Comparison of ENCODE assay signal across 9 cellular contexts in genomic region chr6:149331871-149332270, GRCh38. TPM values are rescaled to one million over a fixed set of nuclear protein-coding genes. Genes with fewer than 3 reads are reported as not detected.
A peak's percentile ranks its signal among the peaks of the same experiment; 100 is the strongest.
DNase-seq lines count a peak whose midpoint lies in the region; ATAC-seq and TF ChIP-seq lines count a peak whose summit lies in the region.
"Had no signal": no experiment of that assay in that cellular context is flagged by ENCODE, and none has a peak within 500 bp of the region (broad histone marks: within the 10 kb centered on the region; RNA-seq: fewer than 3 reads in every experiment).

No MANE protein-coding gene starts in this region.

- H3K27ac ChIP-seq in CD8-positive, alpha-beta T cell (ENCODE audit: low read depth, low read length) = no peak overlapping the region
- H3K27ac ChIP-seq in IMR-90 (ENCODE audit: insufficient read depth, low read length) (no peak overlapping the region), neutrophil (peak overlapping the region; percentile 45)

- no peaks in the 10 kb centered on the region for H3K9me3 Mint-ChIP-seq in CD8-positive, alpha-beta T cell
- no peaks in the 10 kb centered on the region for H3K9me3 Mint-ChIP-seq in activated naive CD8-positive, alpha-beta T cell treated with anti-CD3 and anti-CD28 coated beads, Interleukin-2, amount 10 ng/mL, durations not matched to agents 7 days and 5 days

- H4K5ac ChIP-seq in IMR-90 (ENCODE audit: low read depth, low read length) = no peak overlapping the region

- no peak overlapping the region for H3K27ac Mint-ChIP-seq in CD8-positive, alpha-beta T cell
- peak overlapping the region; percentile 6 for H3K27ac Mint-ChIP-seq in activated naive CD8-positive, alpha-beta T cell treated with anti-CD3 and anti-CD28 coated beads, Interleukin-2, amount 10 ng/mL, durations not matched to agents 7 days and 5 days

- no peak overlapping the region for H3K9ac ChIP-seq in IMR-90 (ENCODE audit: low read depth, low read length)

- no peaks in the 10 kb centered on the region for H3K27me3 Mint-ChIP-seq in CD8-positive, alpha-beta T cell (ENCODE audit: low read depth)
- no peaks in the 10 kb centered on the region for H3K27me3 Mint-ChIP-seq in activated naive CD8-positive, alpha-beta T cell treated with anti-CD3 and anti-CD28 coated beads, Interleukin-2, amount 10 ng/mL, durations not matched to agents 7 days and 5 days

- no peaks in the 10 kb centered on the region for H3K36me3 ChIP-seq in CD8-positive, alpha-beta T cell (ENCODE audit: insufficient read depth, low read length)
- no peaks in the 10 kb centered on the region for H3K36me3 ChIP-seq in IMR-90 (ENCODE audit: control insufficient read depth, insufficient read depth, low read length)
- H3K36me3 ChIP-seq in neutrophil = no peaks in the 10 kb centered on the region

- peaks cover 9 to 60% of the 10 kb centered on the region in 2 experiments for H3K79me1 ChIP-seq in IMR-90 (ENCODE audit: low read depth in 1 of 2, low read length in 2 of 2)

- H3K9me3 ChIP-seq in CD8-positive, alpha-beta T cell (ENCODE audit: low read length) = no peaks in the 10 kb centered on the region
- H3K9me3 ChIP-seq in IMR-90 (ENCODE audit: control insufficient read depth, insufficient read depth, low read length) = no peaks in the 10 kb centered on the region
- no peaks in the 10 kb centered on the region for H3K9me3 ChIP-seq in neutrophil
- H3K9me3 ChIP-seq: mucosa of descending colon had no signal

- no peak overlapping the region for H4K91ac ChIP-seq in IMR-90 (ENCODE audit: insufficient read depth, low read depth, low read length)

- H3K9me1 ChIP-seq in IMR-90 (ENCODE audit: insufficient read depth, low read length) = peaks cover 12% of the 10 kb centered on the region

- peak overlapping the region; percentile 27; the same call in 1 of the 2 replicates for H3K4me2 ChIP-seq in IMR-90 (ENCODE audit: low read depth, low read length)

- no peak overlapping the region; the same call in 1 of the 2 replicates for H3K18ac ChIP-seq in IMR-90 (ENCODE audit: low read depth, low read length)

- no peak overlapping the region for H2BK15ac ChIP-seq in IMR-90 (ENCODE audit: low read depth, low read length)

- TF ChIP-seq CTCF in CD8-positive, alpha-beta T cell (IDR thresholded peaks at IDR 0.05) = no peak
- TF ChIP-seq CTCF in IMR-90 (conservative IDR thresholded peaks at IDR 0.05; ENCODE audit: low read depth, low read length) (no peak), neutrophil (IDR thresholded peaks at IDR 0.05) (no peak)

- peaks cover 89% of the 10 kb centered on the region for H4K20me1 ChIP-seq in IMR-90 (ENCODE audit: insufficient read depth, low read length)

- no peak overlapping the region for H3K4me3 ChIP-seq in CD8-positive, alpha-beta T cell (ENCODE audit: low read depth, low read length)
- H3K4me3 ChIP-seq in IMR-90 (ENCODE audit: insufficient read depth, low read depth, low read length) = no peak overlapping the region
- no peak overlapping the region for H3K4me3 ChIP-seq in neutrophil (ENCODE audit: low read depth in 1 of 2, low read length in 1 of 2)
- H3K4me3 ChIP-seq: mucosa of descending colon had no signal

- H3K23ac ChIP-seq in IMR-90 (ENCODE audit: low read depth, low read length) = no peak overlapping the region

- DNase-seq in CD8-positive, alpha-beta T cell = no peak
- DNase-seq in IMR-90 (peak; percentile 12), LoVo (ENCODE audit: low spot score) (no peak)
- no peak for DNase-seq in activated naive CD8-positive, alpha-beta T cell treated with anti-CD3 and anti-CD28 coated beads, Interleukin-2, amount 10 ng/mL, durations not matched to agents 7 days and 5 days
- DNase-seq: effector CD8-positive, alpha-beta T cell; mucosa of descending colon had no signal

- intact Hi-C loops in CD8-positive, alpha-beta T cell (cut with DNase I, micrococcal nuclease) = no loop called here
- intact Hi-C loops in IMR-90 (cut with micrococcal nuclease) = no loop called here

- no peaks in the 10 kb centered on the region for H3K36me3 Mint-ChIP-seq in CD8-positive, alpha-beta T cell
- peaks cover 31% of the 10 kb centered on the region for H3K36me3 Mint-ChIP-seq in activated naive CD8-positive, alpha-beta T cell treated with anti-CD3 and anti-CD28 coated beads, Interleukin-2, amount 10 ng/mL, durations not matched to agents 7 days and 5 days

- no peak for ATAC-seq in CD8-positive, alpha-beta T cell
- no peak for ATAC-seq in IMR-90 (ENCODE audit: low read depth)
- ATAC-seq in activated naive CD8-positive, alpha-beta T cell treated with anti-CD3 and anti-CD28 coated beads, Interleukin-2, amount 10 ng/mL, durations not matched to agents 7 days and 5 days (ENCODE audit: low read depth) = no peak
- ATAC-seq in HG03457 (IDR thresholded peaks at IDR 0.05; ENCODE audit: unreplicated experiment) = no peak
- no peak for ATAC-seq in HG02623 (IDR thresholded peaks at IDR 0.05; ENCODE audit: unreplicated experiment)
- ATAC-seq: mucosa of descending colon had no signal

- 100% methylated on average over 1 of the region's 2 CpGs; no CpG with 5 or more reads in 1 of the 2 experiments for WGBS in IMR-90 (ENCODE audit: extremely low coverage in 2 of 2, insufficient read length in 1 of 2), 2 experiments

- no peak for TF ChIP-seq POLR2A in IMR-90 (IDR thresholded peaks at IDR 0.05; ENCODE audit: low read depth, low read length)

- POLR2A ChIA-PET in CD8-positive, alpha-beta T cell (lab: Charles Lee) = interaction anchor here (1.5 kb wide), 1 partner anchor 19 kb away, joined by 4 read pairs; no protein-coding TSS in a partner anchor
- POLR2A ChIA-PET in IMR-90 (lab: Charles Lee; ENCODE audit: unreplicated experiment) = no interaction called here
- POLR2A ChIA-PET in activated naive CD8-positive, alpha-beta T cell treated with anti-CD3 and anti-CD28 coated beads, Interleukin-2, amount 10 ng/mL, durations not matched to agents 7 days and 5 days (lab: Charles Lee) = no interaction called here

- no peak overlapping the region for H2BK120ac ChIP-seq in IMR-90 (ENCODE audit: low read depth, low read length)

- no peak overlapping the region for H3K56ac ChIP-seq in IMR-90 (ENCODE audit: extremely low read depth, insufficient read depth, low read length)

- no peak overlapping the region for H4K8ac ChIP-seq in IMR-90 (ENCODE audit: low read depth in 2 of 2, low read length in 2 of 2)

- dilution Hi-C loops in IMR-90 (cut with HindIII; ENCODE audit: low sequenced_read_pairs, unreplicated experiment) = no loop called here

- CTCF ChIA-PET in CD8-positive, alpha-beta T cell (lab: Charles Lee) = interaction anchor here (0.6 to 1.7 kb wide), 5 partner anchors 8 to 184 kb away, joined by 3 to 4 read pairs (median 3); no protein-coding TSS in a partner anchor
- CTCF ChIA-PET in IMR-90 (lab: Yijun Ruan, JAX) = interaction anchor here (0.7 kb wide), 1 partner anchor 220 kb away, joined by 3 read pairs; no protein-coding TSS in a partner anchor

- no peaks in the 10 kb centered on the region for H3K27me3 ChIP-seq in CD8-positive, alpha-beta T cell (ENCODE audit: insufficient read depth, low read length)
- H3K27me3 ChIP-seq in IMR-90 (ENCODE audit: control insufficient read depth, insufficient read depth, low read length) = no peaks in the 10 kb centered on the region
- no peaks in the 10 kb centered on the region for H3K27me3 ChIP-seq in neutrophil

- no peak overlapping the region for H2AK5ac ChIP-seq in IMR-90 (ENCODE audit: low read depth, low read length)

- TF ChIP-seq RAD21 in IMR-90 (IDR thresholded peaks at IDR 0.05; ENCODE audit: low read length) = no peak

- H3K4me1 Mint-ChIP-seq in CD8-positive, alpha-beta T cell (ENCODE audit: low read depth) = peaks cover 90% of the 10 kb centered on the region
- H3K4me1 Mint-ChIP-seq in activated naive CD8-positive, alpha-beta T cell treated with anti-CD3 and anti-CD28 coated beads, Interleukin-2, amount 10 ng/mL, durations not matched to agents 7 days and 5 days = peaks cover 77% of the 10 kb centered on the region

- no peak overlapping the region for H2BK20ac ChIP-seq in IMR-90 (ENCODE audit: low read depth, low read length)

- no TSS peak for BruUV-seq in IMR-90 (replicated peaks; lab: Mats Ljungman, UMichigan)

- H3K4ac ChIP-seq in IMR-90 (ENCODE audit: low read depth, low read length) = no peak overlapping the region

- H3K4me1 ChIP-seq in CD8-positive, alpha-beta T cell (ENCODE audit: insufficient read depth, low read length) = peaks cover 87% of the 10 kb centered on the region
- peaks cover 14% of the 10 kb centered on the region for H3K4me1 ChIP-seq in IMR-90 (ENCODE audit: control insufficient read depth, insufficient read depth, low read length)
- peaks cover 28 to 75% of the 10 kb centered on the region in 2 experiments for H3K4me1 ChIP-seq in neutrophil (ENCODE audit: control insufficient read depth in 1 of 2, insufficient read depth in 1 of 2, low read depth in 1 of 2, low read length in 1 of 2)

- H3K4me3 Mint-ChIP-seq in CD8-positive, alpha-beta T cell = peak overlapping the region; percentile 0
- H3K4me3 Mint-ChIP-seq in activated naive CD8-positive, alpha-beta T cell treated with anti-CD3 and anti-CD28 coated beads, Interleukin-2, amount 10 ng/mL, durations not matched to agents 7 days and 5 days = peak overlapping the region; percentile 6

- H3K14ac ChIP-seq in IMR-90 (replicated peaks; ENCODE audit: low read depth, low read length) = no peak overlapping the region

- no peak overlapping the region for H2BK5ac ChIP-seq in IMR-90 (ENCODE audit: low read depth, low read length, poor library complexity, severe bottlenecking)

- no peak overlapping the region for H2AK9ac ChIP-seq in IMR-90 (replicated peaks; ENCODE audit: low read depth, low read length, poor library complexity)

- no peak overlapping the region for H2AFZ ChIP-seq in IMR-90 (replicated peaks; ENCODE audit: low read length, poor library complexity)

- in situ Hi-C loops in IMR-90 (cut with MboI; ENCODE audit: low sequenced_read_pairs) = no loop called here

TF ChIP-seq in IMR-90, 13 proteins besides CTCF, POLR2A, EP300 and RAD21 (continues in another document):
- no peak for TF ChIP-seq SMC3 (IDR thresholded peaks at IDR 0.05; ENCODE audit: low read depth, low read length)
- no peak for TF ChIP-seq CEBPB (IDR thresholded peaks at IDR 0.05; ENCODE audit: low read depth, low read length)
- no peak for TF ChIP-seq NFE2L2 (IDR thresholded peaks at IDR 0.05; ENCODE audit: low read depth, low read length)
- TF ChIP-seq CHD1 (IDR thresholded peaks at IDR 0.05; ENCODE audit: low read depth, low read length) = no peak
- TF ChIP-seq MXI1 (IDR thresholded peaks at IDR 0.05; ENCODE audit: borderline replicate concordance, low read depth, low read length) = no peak

RNA-seq across cellular contexts. Expression of gene TAB2, which starts 14.4 kb away (rescaled TPM):
- 100 to 1,000 TPM; 129 to 132 TPM for total RNA-seq in CD8-positive, alpha-beta T cell
- 20.8 and 21.4 TPM in 2 replicates for total RNA-seq in IMR-90 (2012; rRNA removed)
- polyA plus RNA-seq in IMR-90 (2012; rRNA removed) = 23.9 and 25.3 TPM in 2 replicates
- polyA plus RNA-seq in IMR-90 (2012; cell fraction: cytosol; rRNA removed) = 6.5 and 6.6 TPM in 2 replicates
- 2.6 and 21.6 TPM in 2 replicates for polyA plus RNA-seq in IMR-90 (2012; cell fraction: nucleus; rRNA removed; ENCODE audit: low replicate concordance)
- 100 to 1,000 TPM; 115 to 130 TPM for total RNA-seq in activated naive CD8-positive, alpha-beta T cell treated with anti-CD3 and anti-CD28 coated beads, Interleukin-2, amount 10 ng/mL, durations not matched to agents 7 days and 5 days
